In the genomic region with DNA sequence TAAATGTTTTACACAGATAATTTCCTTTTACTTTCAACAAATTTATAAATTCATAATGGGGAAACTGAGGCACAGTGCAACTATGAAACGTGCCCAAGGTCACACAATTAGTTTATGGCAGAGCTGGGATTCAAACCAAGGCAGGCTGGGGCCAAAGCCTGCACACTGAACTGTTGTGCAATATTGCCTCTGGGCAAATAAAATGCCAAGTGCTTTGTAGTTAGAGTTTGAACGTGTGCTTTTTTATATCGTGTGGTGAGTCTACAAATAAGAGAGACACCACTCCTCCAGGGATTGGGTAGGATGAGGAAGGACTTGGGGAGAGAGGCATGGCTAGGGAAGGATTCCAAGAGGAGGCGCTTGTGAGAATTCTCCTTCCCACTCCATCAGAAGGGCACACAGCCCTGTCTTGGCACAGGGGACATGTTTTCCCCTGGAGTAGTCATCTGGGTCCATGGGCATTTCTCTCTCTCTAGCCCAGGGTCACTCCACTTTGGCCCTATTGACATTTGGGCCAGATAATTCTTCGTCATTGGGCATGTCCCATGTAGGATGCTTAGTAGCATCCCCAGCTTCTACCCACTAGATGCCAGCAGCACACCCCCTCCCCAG, we compare ENCODE assay signal across 23 cellular contexts. TPM values are rescaled to one million over a fixed set of nuclear protein-coding genes. Genes with fewer than 3 reads are reported as not detected.
DNase-seq lines count a peak whose midpoint lies in the region; ATAC-seq and TF ChIP-seq lines count a peak whose summit lies in the region.
"Had no signal": no experiment of that assay in that cellular context is flagged by ENCODE, and none has a peak within 500 bp of the region (broad histone marks: within the 10 kb centered on the region; RNA-seq: fewer than 3 reads in every experiment).

No MANE protein-coding gene starts in this region.

- DNase-seq in NCI-H748 (lab: John Stamatoyannopoulos, UW; ENCODE audit: unreplicated experiment) (peak; percentile 8), NCI-H748 treated with DMSO at 0.1 percent for 48 hours (lab: John Stamatoyannopoulos, UW) (no peak), PC-3 (peak; percentile 49), fibroblast of gingiva (ENCODE audit: low read depth) (peak; percentile 9), retina (peak; percentile 13), NCI-H146 (lab: John Stamatoyannopoulos, UW) (no peak)
- no peak for DNase-seq in activated naive CD8-positive, alpha-beta T cell treated with anti-CD3 and anti-CD28 coated beads, Interleukin-2, amount 50 U/mL, for 24 hours
- no peak for DNase-seq in stimulated activated naive CD4-positive, alpha-beta T cell (lab: John Stamatoyannopoulos, UW)
- DNase-seq: activated CD8-positive, alpha-beta memory T cell treated with anti-CD3 and anti-CD28 coated beads, Interleukin-2, amount 50 U/mL, for 48 hours; activated gamma-delta T cell; dorsolateral prefrontal cortex; left colon; NCI-H1105 treated with DMSO at 0.1 percent for 48 hours; NCI-H2171; SJCRH30; stimulated activated naive CD4-positive, alpha-beta T cell treated with Interleukin-2 at 50 U/mL for 16 hours had no signal

- H3K4me1 Mint-ChIP-seq in activated naive CD8-positive, alpha-beta T cell treated with anti-CD3 and anti-CD28 coated beads, Interleukin-2, amount 50 U/mL, for 24 hours, result peaks cover 6% of the 10 kb centered on the region
- H3K4me1 Mint-ChIP-seq: nephron had no signal

- H3K27me3 ChIP-seq in PC-3 (ENCODE audit: low read length), result peaks cover 81% of the 10 kb centered on the region

- no peaks in the 10 kb centered on the region for H3F3A ChIP-seq in PC-3 (ENCODE audit: low read length, unreplicated experiment)

- no peak overlapping the region for H3K4me3 ChIP-seq in PC-3 (ENCODE audit: low read length)
- H3K4me3 ChIP-seq: cardiac muscle cell, SJCRH30 had no signal

- H3K9me3 Mint-ChIP-seq in activated naive CD8-positive, alpha-beta T cell treated with anti-CD3 and anti-CD28 coated beads, Interleukin-2, amount 50 U/mL, for 24 hours, result no peaks in the 10 kb centered on the region
- H3K9me3 Mint-ChIP-seq: mesothelial cell of epicardium; nephron; T-helper 1 cell treated with Interleukin-12 subunit alpha and Interleukin-12 subunit beta and Interleukin-4 antibody, amounts not matched to agents 30 μg/mL and 1 μg/mL, for 36 hours had no signal

- intact Hi-C loops in PC-3 (cut with micrococcal nuclease), result loop anchor here (5.0 kb wide), 1 partner anchor 179 kb away; no protein-coding TSS in a partner anchor

- H3K9me2 ChIP-seq in PC-3 (replicated peaks; ENCODE audit: low read length), result no peaks in the 10 kb centered on the region

- BruUV-seq in PC-3 (replicated peaks; lab: Mats Ljungman, UMichigan), result no TSS peak

- H3K27ac Mint-ChIP-seq in activated naive CD8-positive, alpha-beta T cell treated with anti-CD3 and anti-CD28 coated beads, Interleukin-2, amount 50 U/mL, for 24 hours, result no peak overlapping the region
- H3K27ac Mint-ChIP-seq: mesothelial cell of epicardium; nephron; T-helper 1 cell treated with Interleukin-12 subunit alpha and Interleukin-12 subunit beta and Interleukin-4 antibody, amounts not matched to agents 30 μg/mL and 1 μg/mL, for 36 hours had no signal

- H3K36me3 Mint-ChIP-seq in activated naive CD8-positive, alpha-beta T cell treated with anti-CD3 and anti-CD28 coated beads, Interleukin-2, amount 50 U/mL, for 24 hours (ENCODE audit: low read depth), result no peaks in the 10 kb centered on the region
- H3K36me3 Mint-ChIP-seq: mesothelial cell of epicardium had no signal

- no peaks in the 10 kb centered on the region for H3K79me2 ChIP-seq in PC-3 (ENCODE audit: low read length)

- H3K27ac ChIP-seq in PC-3 (ENCODE audit: low read length), result no peak overlapping the region
- H3K27ac ChIP-seq: C4-2B, cardiac muscle cell, dorsolateral prefrontal cortex, SJCRH30, VCaP had no signal

- CTCF ChIA-PET in PC-3 (lab: Charles Lee), result no interaction called here

- H3K9ac ChIP-seq in PC-3 (ENCODE audit: low read length), result no peak overlapping the region

- no peak overlapping the region for H2AFZ ChIP-seq in PC-3 (ENCODE audit: low read length)

- no peak overlapping the region for H3K4me2 ChIP-seq in PC-3 (ENCODE audit: low read length)

- TF ChIP-seq CTCF in PC-3 (conservative IDR thresholded peaks at IDR 0.05; ENCODE audit: low read depth, low read length), result no peak

- no peaks in the 10 kb centered on the region for H3K4me1 ChIP-seq in PC-3 (ENCODE audit: insufficient read depth, low read length)
- H3K4me1 ChIP-seq: SJCRH30 had no signal

- POLR2A ChIA-PET in PC-3 (lab: Charles Lee; ENCODE audit: unreplicated experiment), result no interaction called here

- peaks cover 78% of the 10 kb centered on the region for H3K27me3 Mint-ChIP-seq in activated naive CD8-positive, alpha-beta T cell treated with anti-CD3 and anti-CD28 coated beads, Interleukin-2, amount 50 U/mL, for 24 hours

- 0 out of 2 replicates have a peak, but pooled peaks cover 4% of the 10 kb centered on the region for H4K20me1 ChIP-seq in PC-3 (ENCODE audit: low read length)

- ATAC-seq in PC-3, result no peak
- no peak for ATAC-seq in activated naive CD8-positive, alpha-beta T cell treated with anti-CD3 and anti-CD28 coated beads, Interleukin-2, amount 50 U/mL, for 24 hours
- ATAC-seq: left colon, Panc1 had no signal

- no peaks in the 10 kb centered on the region for H3K9me3 ChIP-seq in PC-3 (ENCODE audit: low read length)
- H3K9me3 ChIP-seq: SJCRH30 had no signal

- no peaks in the 10 kb centered on the region for H3K36me3 ChIP-seq in PC-3 (ENCODE audit: low read depth, low read length)
- H3K36me3 ChIP-seq: cardiac muscle cell, SJCRH30 had no signal

- no peak overlapping the region for H3K4me3 Mint-ChIP-seq in activated naive CD8-positive, alpha-beta T cell treated with anti-CD3 and anti-CD28 coated beads, Interleukin-2, amount 50 U/mL, for 24 hours
- H3K4me3 Mint-ChIP-seq: T-helper 1 cell treated with Interleukin-12 subunit alpha and Interleukin-12 subunit beta and Interleukin-4 antibody, amounts not matched to agents 30 μg/mL and 1 μg/mL, for 36 hours had no signal

RNA-seq across cellular contexts. Expression of a gene that starts 2.8 kb away (rescaled TPM):
- not detected in 2 replicates for total RNA-seq in PC-3 (2014; rRNA removed)
- total RNA-seq: cardiac muscle cell had no signal

Comparison
In these comparisons a context has a peak if more than half of its experiments do, and no peak if none do; other contexts are left out.
1. DNase-seq: peak in NCI-H748 (single experiment), PC-3 (single experiment), fibroblast of gingiva (single experiment) and retina (single experiment); none in NCI-H748 treated with DMSO at 0.1 percent for 48 hours (single experiment), NCI-H146 (single experiment), activated naive CD8-positive, alpha-beta T cell treated with anti-CD3 and anti-CD28 coated beads, Interleukin-2, amount 50 U/mL, for 24 hours (single experiment) and stimulated activated naive CD4-positive, alpha-beta T cell (0 of 6).